In the genomic region with DNA sequence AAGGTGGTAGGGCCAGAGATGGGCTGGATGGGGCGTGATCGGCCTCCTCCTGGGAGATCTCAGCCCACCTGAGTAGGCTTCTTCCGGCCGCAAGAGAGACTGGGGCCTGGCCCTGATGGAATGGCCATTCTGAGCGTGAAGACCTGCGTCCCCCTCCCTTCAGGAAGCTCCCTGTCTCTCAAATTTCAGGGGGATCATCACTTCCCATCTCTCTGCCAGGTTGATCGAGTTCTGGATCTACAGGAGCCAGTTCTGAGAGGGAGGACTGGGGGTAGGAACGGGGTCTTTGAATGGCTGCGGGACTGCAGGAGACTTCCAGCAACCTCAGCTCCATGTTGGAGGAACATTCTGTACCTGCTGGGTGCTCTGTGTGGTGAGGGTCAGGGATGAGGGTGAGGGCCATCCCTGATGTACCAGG, we compare ENCODE assay signal across 1 cellular context.
TF ChIP-seq lines count a peak whose summit lies in the region.

No MANE protein-coding gene starts in this region.

TF ChIP-seq in HepG2, 621 proteins besides CTCF, POLR2A, EP300 and RAD21 (continued from another document):
- TF ChIP-seq ZNF749 (CRISPR knock-in tag; IDR thresholded peaks at IDR 0.05; ENCODE audit: borderline replicate concordance), result no peak
- TF ChIP-seq FOXA1 (IDR thresholded peaks at IDR 0.05), result no peak
- TF ChIP-seq FOXA1 (CRISPR knock-in tag; IDR thresholded peaks at IDR 0.05), result 0 out of 2 replicates have a peak, but pooled peaks have one; percentile 16
- no peak for TF ChIP-seq ZNF713 (CRISPR knock-in tag; IDR thresholded peaks at IDR 0.05)
- TF ChIP-seq UBTF (CRISPR knock-in tag; IDR thresholded peaks at IDR 0.05), result 0 out of 2 replicates have a peak, but pooled peaks have one; percentile 12
- 0 out of 2 replicates have a peak, but pooled peaks have one; percentile 8 for TF ChIP-seq SOX5 (CRISPR knock-in tag; IDR thresholded peaks at IDR 0.05; ENCODE audit: borderline replicate concordance)
- no peak for TF ChIP-seq HNRNPK (IDR thresholded peaks at IDR 0.05; ENCODE audit: low read depth, low read length, poor library complexity, severe bottlenecking)
- 0 out of 2 replicates have a peak, but pooled peaks have one; percentile 48 for TF ChIP-seq MXD1 (CRISPR knock-in tag; IDR thresholded peaks at IDR 0.05)
- TF ChIP-seq ZNF251 (CRISPR knock-in tag; IDR thresholded peaks at IDR 0.05), result no peak
- no peak for TF ChIP-seq SALL2 (CRISPR knock-in tag; IDR thresholded peaks at IDR 0.05)
- no peak for TF ChIP-seq NKX3-1 (CRISPR knock-in tag; IDR thresholded peaks at IDR 0.05)
- TF ChIP-seq NFE2L1 (CRISPR knock-in tag; IDR thresholded peaks at IDR 0.05; ENCODE audit: borderline replicate concordance), result no peak
- no peak for TF ChIP-seq CEBPB (IDR thresholded peaks at IDR 0.05; ENCODE audit: borderline replicate concordance, low read depth, low read length)
- no peak for TF ChIP-seq TEAD2 (CRISPR knock-in tag; IDR thresholded peaks at IDR 0.05)
- peak; percentile 2; the same call in 1 of the 2 replicates for TF ChIP-seq KDM2A (CRISPR knock-in tag; IDR thresholded peaks at IDR 0.05; ENCODE audit: borderline replicate concordance, low read depth)
- no peak for TF ChIP-seq NR2C2 (CRISPR knock-in tag; IDR thresholded peaks at IDR 0.05; ENCODE audit: borderline replicate concordance)
- no peak for TF ChIP-seq ZNF83 (CRISPR knock-in tag; IDR thresholded peaks at IDR 0.05; ENCODE audit: borderline replicate concordance)
- TF ChIP-seq TAF15 (IDR thresholded peaks at IDR 0.05; ENCODE audit: low read depth, low read length, poor library complexity, severe bottlenecking), result no peak
- TF ChIP-seq CENPT (CRISPR knock-in tag; IDR thresholded peaks at IDR 0.05; ENCODE audit: low read depth), result no peak
- no peak for TF ChIP-seq ZNF34 (CRISPR knock-in tag; IDR thresholded peaks at IDR 0.05; ENCODE audit: borderline replicate concordance)
- no peak for TF ChIP-seq HHEX (CRISPR knock-in tag; IDR thresholded peaks at IDR 0.05)
- TF ChIP-seq CREM (IDR thresholded peaks at IDR 0.05), result no peak
- TF ChIP-seq CREM (CRISPR knock-in tag; IDR thresholded peaks at IDR 0.05), result no peak
- no peak for TF ChIP-seq SOX6 (IDR thresholded peaks at IDR 0.05)
- peak; percentile 48; the same call in 1 of the 2 replicates for TF ChIP-seq SOX6 (CRISPR knock-in tag; IDR thresholded peaks at IDR 0.05)
- TF ChIP-seq THRA (CRISPR knock-in tag; IDR thresholded peaks at IDR 0.05; ENCODE audit: borderline replicate concordance), result no peak
- TF ChIP-seq HOXA5 (CRISPR knock-in tag; IDR thresholded peaks at IDR 0.05), result no peak
- TF ChIP-seq ZNF501 (CRISPR knock-in tag; IDR thresholded peaks at IDR 0.05), result 0 out of 2 replicates have a peak, but pooled peaks have one; percentile 27
- TF ChIP-seq MTA3 (CRISPR knock-in tag; IDR thresholded peaks at IDR 0.05), result no peak
- no peak for TF ChIP-seq KDM4B (CRISPR knock-in tag; IDR thresholded peaks at IDR 0.05)
- no peak for TF ChIP-seq ZBTB7A (CRISPR knock-in tag; IDR thresholded peaks at IDR 0.05)
- TF ChIP-seq ZFP41 (CRISPR knock-in tag; IDR thresholded peaks at IDR 0.05; ENCODE audit: borderline replicate concordance), result no peak
- no peak for TF ChIP-seq ZNF562 (CRISPR knock-in tag; IDR thresholded peaks at IDR 0.05; ENCODE audit: borderline replicate concordance)
- TF ChIP-seq TRAFD1 (CRISPR knock-in tag; IDR thresholded peaks at IDR 0.05; ENCODE audit: borderline replicate concordance), result no peak
